ENCODE assay signal across 9 cellular contexts in the genomic region with DNA sequence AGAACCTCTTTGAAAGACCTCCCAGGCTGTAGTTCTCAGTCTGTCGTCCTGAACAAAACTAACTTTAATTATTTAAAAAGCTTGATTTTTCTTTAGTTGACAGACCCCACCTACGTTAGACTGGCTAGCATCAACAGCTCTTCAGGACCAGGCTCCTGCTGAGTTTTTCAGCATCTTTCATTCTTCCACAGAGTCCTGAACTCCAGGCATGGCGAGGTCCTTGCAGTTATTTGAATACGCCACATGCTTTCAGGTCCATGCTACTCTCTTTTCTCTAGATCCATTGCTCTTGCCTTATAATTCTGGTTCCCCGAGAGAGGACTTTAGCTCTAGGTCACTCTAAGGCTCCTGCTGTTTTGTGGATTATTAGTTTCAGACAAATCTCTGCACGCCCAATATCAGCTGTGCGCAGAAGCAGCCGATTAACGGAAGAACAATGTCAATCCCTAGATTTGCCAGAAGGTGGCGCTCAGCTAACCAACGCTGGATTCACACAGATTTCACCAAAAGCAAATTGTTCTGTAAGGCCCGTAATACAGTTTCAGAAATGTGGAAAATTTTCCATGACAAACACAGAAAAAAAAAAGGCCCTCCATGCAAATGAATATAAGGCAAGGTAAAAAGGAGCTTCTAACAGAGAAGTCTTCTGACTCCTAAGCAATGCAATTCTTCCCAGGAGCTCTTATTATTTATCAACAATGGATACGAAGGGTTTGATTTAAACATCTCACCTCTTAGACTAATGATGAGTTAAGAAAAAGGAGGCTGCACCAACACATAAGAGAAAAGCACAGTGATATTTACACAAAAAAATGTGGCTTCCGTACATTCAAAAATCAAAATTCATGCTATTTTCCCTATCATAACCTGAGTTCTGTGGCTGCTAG. TPM values are rescaled to one million over a fixed set of nuclear protein-coding genes. Genes with fewer than 3 reads are reported as not detected.
DNase-seq lines count a peak whose midpoint lies in the region; ATAC-seq and TF ChIP-seq lines count a peak whose summit lies in the region.
"Had no signal": no experiment of that assay in that cellular context is flagged by ENCODE, and none has a peak within 500 bp of the region (broad histone marks: within the 10 kb centered on the region; RNA-seq: fewer than 3 reads in every experiment).

No MANE protein-coding gene starts in this region.

- no peaks in the 10 kb centered on the region for H3K36me3 ChIP-seq in ovary

- no peak for TF ChIP-seq EP300 in ovary (IDR thresholded peaks at IDR 0.05)

- DNase-seq in Right ventricle myocardium superior (no peak), cardiac septum (ENCODE audit: low spot score) (no peak), NCI-H1694 treated with DMSO at 0.1 percent for 48 hours (lab: John Stamatoyannopoulos, UW) (peak; percentile 58), activated T-cell treated with anti-CD3 and anti-CD28 coated beads for 1 hour (ENCODE audit: low read depth) (peak; percentile 40), foreskin keratinocyte (peak in 1 of 2 donors; percentile 27), ovary (peak in 3 of 5 donors; percentile 38 to 66 (median 60))
- no peak for DNase-seq in effector CD8-positive, alpha-beta T cell (lab: John Stamatoyannopoulos, UW)

- peak; percentile 77 for TF ChIP-seq CTCF in foreskin keratinocyte (conservative IDR thresholded peaks at IDR 0.05)
- TF ChIP-seq CTCF in ovary (IDR thresholded peaks at IDR 0.05): peak; percentile 31 to 71 (median 60)

- intact Hi-C loops in Right ventricle myocardium superior (cut with DNase I) (loop anchor here (10.0 kb wide), 1 partner anchor 110 kb away; a partner anchor contains a TSS), cardiac septum (cut with DNase I) (loop anchor here (10.0 kb wide), 2 partner anchors 120 to 530 kb away; no protein-coding TSS in a partner anchor), ovary (cut with DNase I) (loop anchor here in 2 of 4 donors (10.0 kb wide), 3 partner anchors 110 to 530 kb away; a partner anchor contains a TSS)

- H3K27me3 ChIP-seq in foreskin keratinocyte (peaks cover 19% of the 10 kb centered on the region), ovary (no peaks in the 10 kb centered on the region)

- no peak for TF ChIP-seq POLR2A in ovary (IDR thresholded peaks at IDR 0.05)

- ATAC-seq in Right ventricle myocardium superior (ENCODE audit: poor library complexity) (peak; percentile 71), foreskin keratinocyte (peak; percentile 36), HG02970 (IDR thresholded peaks at IDR 0.05; ENCODE audit: low FRiP score, unreplicated experiment) (no peak)
- ATAC-seq: effector memory CD8-positive, alpha-beta T cell had no signal

- no peaks in the 10 kb centered on the region for H3K9me3 ChIP-seq in ovary

- no peak overlapping the region for H3K27ac ChIP-seq in foreskin keratinocyte
- H3K27ac ChIP-seq in ovary: no peak overlapping the region

- H3K4me3 ChIP-seq in ovary: no peak overlapping the region

- WGBS in ovary, 3 donors: 24 to 29% (median 26%) methylated on average over 14 of the region's 14 CpGs

- H3K4me1 ChIP-seq in foreskin keratinocyte: no peaks in the 10 kb centered on the region
- H3K4me1 ChIP-seq in ovary (ENCODE audit: insufficient read depth): no peaks in the 10 kb centered on the region

RNA-seq across cellular contexts. Expression of a gene that starts 33.5 kb away (rescaled TPM):
- not detected for total RNA-seq in Right ventricle myocardium superior
- total RNA-seq in cardiac septum: not detected
- not detected in 2 replicates for total RNA-seq in foreskin keratinocyte
- not detected in 2 replicates for polyA plus RNA-seq in foreskin keratinocyte
- total RNA-seq in ovary: 1 to 10 TPM in 2 of 7 donors, under 1 TPM in 5; 0.45 to 2.5 (median 0.83) TPM
- polyA plus RNA-seq in ovary: 1 to 10 TPM; 1.0 to 1.1 TPM

Comparison
In these comparisons a context has a peak if more than half of its experiments do, and no peak if none do; other contexts are left out.
1. DNase-seq: peak in NCI-H1694 treated with DMSO at 0.1 percent for 48 hours (single experiment), activated T-cell treated with anti-CD3 and anti-CD28 coated beads for 1 hour (single experiment) and ovary (3 of 5); none in Right ventricle myocardium superior (single experiment), cardiac septum (single experiment) and effector CD8-positive, alpha-beta T cell (single experiment).